ENCODE assay signal across 19 cellular contexts in the genomic region with DNA sequence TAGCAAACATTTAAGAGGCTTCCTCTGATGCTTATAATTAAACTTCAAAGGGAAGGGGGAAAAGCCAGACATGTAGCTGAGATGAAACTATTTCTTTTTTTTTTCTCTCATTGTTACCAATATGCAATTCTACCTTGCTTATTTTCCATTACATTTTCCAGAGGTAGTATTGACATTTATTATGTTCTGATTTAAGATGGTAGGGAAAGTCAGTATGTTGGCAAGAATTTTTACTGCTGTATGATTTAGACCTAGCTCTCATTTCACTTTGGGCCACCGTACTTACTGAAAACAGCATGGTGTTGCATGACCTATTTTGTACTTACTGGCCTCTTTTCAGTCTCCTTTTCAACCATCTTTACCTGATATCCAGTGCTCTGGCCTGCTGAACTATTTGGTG. TPM values are rescaled to one million over a fixed set of nuclear protein-coding genes. Genes with fewer than 3 reads are reported as not detected.
DNase-seq lines count a peak whose midpoint lies in the region; ATAC-seq and TF ChIP-seq lines count a peak whose summit lies in the region.
"Had no signal": no experiment of that assay in that cellular context is flagged by ENCODE, and none has a peak within 500 bp of the region (broad histone marks: within the 10 kb centered on the region; RNA-seq: fewer than 3 reads in every experiment).

No MANE protein-coding gene starts in this region.

- no peak overlapping the region for H3K4me3 Mint-ChIP-seq in nephron progenitor cell
- H3K4me3 Mint-ChIP-seq: CD14-positive monocyte; CD4-positive, alpha-beta memory T cell; H9 had no signal

- H3K79me2 ChIP-seq in PC-3 (ENCODE audit: low read length) (no peaks in the 10 kb centered on the region), hepatocyte (no peaks in the 10 kb centered on the region)

- H4K20me1 ChIP-seq in PC-3 (ENCODE audit: low read length) = no peaks in the 10 kb centered on the region
- H4K20me1 ChIP-seq in hepatocyte (ENCODE audit: insufficient read depth, poor library complexity, severe bottlenecking) = no peaks in the 10 kb centered on the region
- H4K20me1 ChIP-seq: BLaER1 had no signal

- in situ Hi-C loops in transverse colon (cut with MboI; ENCODE audit: low pct_ligation_motif_present in 1 of 4, low pct_unique_long_range_greater_than_20kb in 1 of 4, low sequenced_read_pairs in 3 of 4) = loop anchor here (25.0 kb wide), 4 partner anchors 169 to 844 kb away; no protein-coding TSS in a partner anchor

- H3K9me3 Mint-ChIP-seq in nephron progenitor cell = no peaks in the 10 kb centered on the region
- H3K9me3 Mint-ChIP-seq: CD14-positive monocyte; CD4-positive, alpha-beta memory T cell; H9 had no signal

- no peak for DNase-seq in PC-3
- no peak for DNase-seq in hepatocyte (ENCODE audit: low spot score)
- no peak for DNase-seq in nephron progenitor cell
- DNase-seq in transverse colon = no peak
- no peak for DNase-seq in dermis blood vessel endothelial cell
- DNase-seq in NCI-H1048 (lab: John Stamatoyannopoulos, UW) = no peak
- DNase-seq in activated CD4-positive, alpha-beta T cell treated with anti-CD3 and anti-CD28 coated beads, Interleukin-2, amount 50 U/mL, for 4 hours = no peak
- DNase-seq: 8988T, DMS153, DMS79 treated with DMSO at 0.1 percent for 48 hours, GF-D8, GOT3, H9 had no signal

- no peaks in the 10 kb centered on the region for H3K27me3 Mint-ChIP-seq in nephron progenitor cell (ENCODE audit: low read depth, poor library complexity)

- no peaks in the 10 kb centered on the region for H3K27me3 ChIP-seq in PC-3 (ENCODE audit: low read length)
- no peaks in the 10 kb centered on the region for H3K27me3 ChIP-seq in hepatocyte
- no peaks in the 10 kb centered on the region for H3K27me3 ChIP-seq in transverse colon
- H3K27me3 ChIP-seq: BLaER1 had no signal

- no peaks in the 10 kb centered on the region for H3K9me2 ChIP-seq in PC-3 (replicated peaks; ENCODE audit: low read length)
- H3K9me2 ChIP-seq in hepatocyte (replicated peaks; ENCODE audit: insufficient read depth) = no peaks in the 10 kb centered on the region

- no peaks in the 10 kb centered on the region for H3K36me3 Mint-ChIP-seq in nephron progenitor cell (ENCODE audit: low read depth)
- H3K36me3 Mint-ChIP-seq: CD14-positive monocyte; CD4-positive, alpha-beta memory T cell had no signal

- H2AFZ ChIP-seq in PC-3 (ENCODE audit: low read length) = no peak overlapping the region
- no peak overlapping the region for H2AFZ ChIP-seq in hepatocyte

- no peaks in the 10 kb centered on the region for H3K36me3 ChIP-seq in PC-3 (ENCODE audit: low read depth, low read length)
- H3K36me3 ChIP-seq in hepatocyte (replicated peaks; ENCODE audit: insufficient read depth, low read depth) = no peaks in the 10 kb centered on the region
- no peaks in the 10 kb centered on the region for H3K36me3 ChIP-seq in transverse colon
- H3K36me3 ChIP-seq: BLaER1 had no signal

- H3K4me2 ChIP-seq in PC-3 (ENCODE audit: low read length) (no peak overlapping the region), hepatocyte (no peak overlapping the region)
- H3K4me2 ChIP-seq: BLaER1 had no signal

- H3K4me1 ChIP-seq in PC-3 (ENCODE audit: insufficient read depth, low read length) = peaks cover 7% of the 10 kb centered on the region; the same call in 1 of the 2 replicates
- no peaks in the 10 kb centered on the region for H3K4me1 ChIP-seq in hepatocyte (ENCODE audit: insufficient read depth)
- H3K4me1 ChIP-seq in transverse colon = peaks cover 0 to 5% (median 0%) of the 10 kb centered on the region in 4 donors

- no peak overlapping the region for H3K4me3 ChIP-seq in PC-3 (ENCODE audit: low read length)
- no peak overlapping the region for H3K4me3 ChIP-seq in hepatocyte
- no peak overlapping the region for H3K4me3 ChIP-seq in transverse colon
- H3K4me3 ChIP-seq: BLaER1 had no signal

- H3K9me3 ChIP-seq in PC-3 (ENCODE audit: low read length) (no peaks in the 10 kb centered on the region), hepatocyte (ENCODE audit: low read depth) (no peaks in the 10 kb centered on the region), transverse colon (no peaks in the 10 kb centered on the region)
- H3K9me3 ChIP-seq: BLaER1 had no signal

- POLR2A ChIA-PET in PC-3 (lab: Charles Lee; ENCODE audit: unreplicated experiment) = no interaction called here

- peak; percentile 48; the same call in 1 of the 2 replicates for ATAC-seq in PC-3

- WGBS in hepatocyte (ENCODE audit: low lambda C conversion rate, missing lambda C conversion rate) = 44% methylated on average over 1 of the region's 1 CpG
- WGBS in transverse colon (ENCODE audit: low coverage in 1 of 2), 2 donors = 57 to 63% methylated on average over 1 of the region's 1 CpG

- intact Hi-C loops in PC-3 (cut with micrococcal nuclease) (no loop called here), transverse colon (cut with DNase I; ENCODE audit: low total_unique reads) (no loop called here)

- no peak overlapping the region for H3K27ac ChIP-seq in PC-3 (ENCODE audit: low read length)
- peak overlapping the region; percentile 41 for H3K27ac ChIP-seq in hepatocyte
- H3K27ac ChIP-seq in transverse colon = peak overlapping the region in 3 of 4 donors; percentile 1 to 52 (median 37)
- H3K27ac ChIP-seq: BLaER1 had no signal

- no peaks in the 10 kb centered on the region for H3K4me1 Mint-ChIP-seq in nephron progenitor cell
- H3K4me1 Mint-ChIP-seq: CD4-positive, alpha-beta memory T cell had no signal

- no peak for TF ChIP-seq POLR2A in transverse colon (IDR thresholded peaks at IDR 0.05)

- no TSS peak for BruUV-seq in PC-3 (replicated peaks; lab: Mats Ljungman, UMichigan)

- peak overlapping the region; percentile 14 for H3K27ac Mint-ChIP-seq in nephron progenitor cell
- H3K27ac Mint-ChIP-seq: CD4-positive, alpha-beta memory T cell; H9 had no signal

- no peak for TF ChIP-seq EP300 in transverse colon (IDR thresholded peaks at IDR 0.05; ENCODE audit: low read depth)

- TF ChIP-seq CTCF in PC-3 (conservative IDR thresholded peaks at IDR 0.05; ENCODE audit: low read depth, low read length) (no peak), hepatocyte (IDR thresholded peaks at IDR 0.05; ENCODE audit: poor library complexity) (no peak), nephron progenitor cell (IDR thresholded peaks at IDR 0.05) (no peak), transverse colon (IDR thresholded peaks at IDR 0.05) (no peak)

- H3K9ac ChIP-seq in PC-3 (ENCODE audit: low read length) = no peak overlapping the region
- H3K9ac ChIP-seq: BLaER1 had no signal

- CTCF ChIA-PET in PC-3 (lab: Charles Lee) = interaction anchor here (0.7 kb wide), 1 partner anchor 65 kb away, joined by 5 read pairs; no protein-coding TSS in a partner anchor

- H3F3A ChIP-seq in PC-3 (ENCODE audit: low read length, unreplicated experiment) = no peaks in the 10 kb centered on the region

RNA-seq across cellular contexts. Expression of a gene that starts 9.6 kb away (rescaled TPM):
- total RNA-seq in PC-3 (2014; rRNA removed) = not detected in 2 replicates
- total RNA-seq in hepatocyte = not detected in 2 replicates
- polyA plus RNA-seq in hepatocyte = not detected in 2 replicates
- not detected for total RNA-seq in transverse colon
- not detected in 2 replicates for total RNA-seq in dermis blood vessel endothelial cell
- total RNA-seq: A673; CD4-positive, alpha-beta memory T cell; H9; HT-29 had no signal
- polyA plus RNA-seq: AG04450; CD14-positive monocyte; CD4-positive, alpha-beta memory T cell had no signal

RNA-seq across cellular contexts. Expression of a gene that starts 24.9 kb away (rescaled TPM):
- total RNA-seq in PC-3 (2014; rRNA removed) (not detected in 2 replicates), hepatocyte (not detected in 2 replicates), transverse colon (not detected), dermis blood vessel endothelial cell (not detected in 2 replicates)
- polyA plus RNA-seq in hepatocyte = not detected in 2 replicates
- total RNA-seq: A673; CD4-positive, alpha-beta memory T cell; H9; HT-29 had no signal
- polyA plus RNA-seq: AG04450; CD14-positive monocyte; CD4-positive, alpha-beta memory T cell had no signal

RNA-seq across cellular contexts. Expression of a gene that starts 45.1 kb away (rescaled TPM):
- total RNA-seq in PC-3 (2014; rRNA removed) = not detected in 2 replicates
- total RNA-seq in hepatocyte = not detected in 2 replicates
- not detected in 2 replicates for polyA plus RNA-seq in hepatocyte
- not detected for total RNA-seq in transverse colon
- not detected in 2 replicates for total RNA-seq in dermis blood vessel endothelial cell
- total RNA-seq: A673; CD4-positive, alpha-beta memory T cell; H9; HT-29 had no signal
- polyA plus RNA-seq: AG04450; CD14-positive monocyte; CD4-positive, alpha-beta memory T cell had no signal
